ENCODE assay signal across 22 cellular contexts in the genomic region with DNA sequence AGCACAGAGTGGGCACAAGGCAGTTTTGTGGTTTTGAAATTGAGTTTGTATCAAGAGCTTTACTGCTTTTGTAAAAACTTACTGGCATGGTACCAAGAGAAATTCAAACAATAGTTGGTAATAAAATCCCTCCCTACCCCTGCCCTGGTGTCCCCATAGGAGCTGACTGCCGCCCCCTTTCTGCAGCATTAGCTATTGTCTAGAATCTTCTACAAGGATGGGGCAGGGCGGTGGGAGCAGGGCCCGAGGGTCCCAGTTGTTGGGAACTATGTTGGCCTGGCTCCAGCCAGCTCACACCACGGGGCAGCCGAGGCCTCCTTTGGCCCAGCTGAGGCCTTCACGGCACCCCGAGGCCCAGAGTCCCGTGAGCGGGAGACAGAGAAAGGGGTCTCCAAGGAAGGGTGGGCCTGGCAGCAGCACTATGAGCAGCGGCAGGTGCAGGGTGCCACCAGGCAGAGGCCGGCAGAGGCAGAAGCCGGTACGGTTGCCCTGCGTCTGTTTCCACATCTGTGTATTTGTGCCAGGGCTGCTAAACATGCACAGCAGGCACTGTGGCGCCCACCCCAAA. TPM values are rescaled to one million over a fixed set of nuclear protein-coding genes. Genes with fewer than 3 reads are reported as not detected.
DNase-seq lines count a peak whose midpoint lies in the region; TF ChIP-seq lines count a peak whose summit lies in the region.
"Had no signal": no experiment of that assay in that cellular context is flagged by ENCODE, and none has a peak within 500 bp of the region (broad histone marks: within the 10 kb centered on the region; RNA-seq: fewer than 3 reads in every experiment).

No MANE protein-coding gene starts in this region.

- H3K9me3 ChIP-seq in neuronal stem cell (replicated peaks in 1 of 2; ENCODE audit: control insufficient read depth in 2 of 2, insufficient read depth in 1 of 2, low read depth in 1 of 2, low read length in 2 of 2), result no peaks in the 10 kb centered on the region
- H3K9me3 ChIP-seq: neutrophil, suprapubic skin had no signal

- H4K8ac ChIP-seq in neuronal stem cell (ENCODE audit: low read depth, low read length), result no peak overlapping the region

- no peak overlapping the region for H3K4me2 ChIP-seq in neuronal stem cell (ENCODE audit: insufficient read depth, low read length, poor library complexity, severe bottlenecking)

- H2BK15ac ChIP-seq in neuronal stem cell (ENCODE audit: low read length), result no peak overlapping the region

- H3K27me3 ChIP-seq in neuronal stem cell (ENCODE audit: control insufficient read depth in 3 of 3, insufficient read depth in 3 of 3, low read depth in 1 of 3, low read length in 3 of 3), result no peaks in the 10 kb centered on the region
- H3K27me3 ChIP-seq: neutrophil, suprapubic skin had no signal

- H3K27ac ChIP-seq in neuronal stem cell (replicated peaks; ENCODE audit: low read length), result no peak overlapping the region
- H3K27ac ChIP-seq: neutrophil, suprapubic skin had no signal

- in situ Hi-C loops in GM13977 (cut with MboI; ENCODE audit: low pct_unique_long_range_greater_than_20kb, low sequenced_read_pairs, unreplicated experiment), result no loop called here

- peaks cover 8% of the 10 kb centered on the region for H3K4me1 Mint-ChIP-seq in activated T-cell treated with anti-CD3 and anti-CD28 coated beads, Interleukin-2, amount 50 U/mL, for 24 hours (ENCODE audit: low read depth)

- H3K4me1 ChIP-seq in neuronal stem cell (ENCODE audit: control insufficient read depth in 2 of 2, insufficient read depth in 1 of 2, low read depth in 1 of 2, low read length in 2 of 2), result peaks cover 7 to 10% of the 10 kb centered on the region in 2 donors

- H3K4me3 ChIP-seq in AG10803 (ENCODE audit: low read length) (no peak overlapping the region), neuronal stem cell (ENCODE audit: low read length in 2 of 2) (no peak overlapping the region)
- H3K4me3 ChIP-seq: K562, suprapubic skin had no signal

- no peak overlapping the region for H3K14ac ChIP-seq in neuronal stem cell (ENCODE audit: low read length)

- H2AFZ ChIP-seq in neuronal stem cell (ENCODE audit: low read length), result no peak overlapping the region

- peaks cover 27% of the 10 kb centered on the region for H3K79me1 ChIP-seq in neuronal stem cell (ENCODE audit: low read depth, low read length)

- peaks cover 0 to 5% of the 10 kb centered on the region in 2 donors for H3K36me3 ChIP-seq in neuronal stem cell (replicated peaks in 1 of 2; ENCODE audit: control insufficient read depth in 2 of 2, insufficient read depth in 2 of 2, low read length in 2 of 2)
- H3K36me3 ChIP-seq: suprapubic skin had no signal

- no peak overlapping the region for H3K23ac ChIP-seq in neuronal stem cell (ENCODE audit: low read depth, low read length, poor library complexity)

- H3K9me3 Mint-ChIP-seq in activated T-cell treated with anti-CD3 and anti-CD28 coated beads, Interleukin-2, amount 50 U/mL, for 24 hours, result no peaks in the 10 kb centered on the region
- H3K9me3 Mint-ChIP-seq: CD14-positive monocyte had no signal

- H2BK12ac ChIP-seq in neuronal stem cell (ENCODE audit: low read length), result peak overlapping the region; percentile 14

- H3K4me3 Mint-ChIP-seq in activated T-cell treated with anti-CD3 and anti-CD28 coated beads, Interleukin-2, amount 50 U/mL, for 24 hours, result no peak overlapping the region
- H3K4me3 Mint-ChIP-seq: CD14-positive monocyte had no signal

- no peak overlapping the region for H2AK5ac ChIP-seq in neuronal stem cell (ENCODE audit: low read depth, low read length)

- H2BK120ac ChIP-seq in neuronal stem cell (ENCODE audit: low read depth, low read length), result no peak overlapping the region

- no peak overlapping the region for H4K91ac ChIP-seq in neuronal stem cell (ENCODE audit: low read depth, low read length, poor library complexity)

- no peak overlapping the region for H3K4ac ChIP-seq in neuronal stem cell (ENCODE audit: low read length)

- no peak overlapping the region for H3K18ac ChIP-seq in neuronal stem cell (ENCODE audit: low read length)

- H3K9ac ChIP-seq in neuronal stem cell (ENCODE audit: low read depth, low read length, poor library complexity), result no peak overlapping the region

- no peak overlapping the region for H2BK5ac ChIP-seq in neuronal stem cell (ENCODE audit: low read length)

- H3K27me3 Mint-ChIP-seq in activated T-cell treated with anti-CD3 and anti-CD28 coated beads, Interleukin-2, amount 50 U/mL, for 24 hours, result no peaks in the 10 kb centered on the region

- H3K36me3 Mint-ChIP-seq in activated T-cell treated with anti-CD3 and anti-CD28 coated beads, Interleukin-2, amount 50 U/mL, for 24 hours (ENCODE audit: low read depth), result no peaks in the 10 kb centered on the region

- no peak overlapping the region for H3K27ac Mint-ChIP-seq in activated T-cell treated with anti-CD3 and anti-CD28 coated beads, Interleukin-2, amount 50 U/mL, for 24 hours

- no CpG with 5 or more reads among the region's 15 CpGs for WGBS in neuronal stem cell (ENCODE audit: extremely low coverage in 2 of 2, insufficient read length in 2 of 2, insufficient replicate concordance in 1 of 2), 2 donors

- DNase-seq in AG10803 (ENCODE audit: low read depth) (no peak), dermis blood vessel endothelial cell (peak; percentile 47), neuronal stem cell (ENCODE audit: low spot score) (no peak), C1 segment of cervical spinal cord (lab: John Stamatoyannopoulos, UW) (no peak), GM13977 (ENCODE audit: low spot score) (no peak), HuH-7 (ENCODE audit: low spot score) (no peak)
- DNase-seq in activated T-cell treated with anti-CD3 and anti-CD28 coated beads, Interleukin-2, amount 50 U/mL, for 24 hours, result no peak
- DNase-seq: activated CD4-positive, alpha-beta T cell treated with anti-CD3 and anti-CD28 coated beads for 48 hours; activated CD8-positive, alpha-beta memory T cell treated with anti-CD3 and anti-CD28 coated beads, Interleukin-2, amount 50 U/mL, for 4 hours; activated gamma-delta T cell treated with Interleukin-2 at 50 U/mL for 16 hours; kidney glomerular epithelial cell; NCI-H1417; NCI-H2227 treated with DMSO at 0.1 percent for 48 hours; SIG-M5; stimulated activated CD4-positive, alpha-beta T cell treated with anti-CD3 and anti-CD28 coated beads, Interleukin-4, amount 100 ng/mL, for 24 hours; stimulated activated CD8-positive, alpha-beta memory T cell treated with anti-CD3 and anti-CD28 coated beads, Interleukin-4, amount 100 ng/mL, for 48 hours; T1000 had no signal

- TF ChIP-seq CTCF in AG10803 (conservative IDR thresholded peaks at IDR 0.05; ENCODE audit: low read length) (peak; percentile 12; the same call in 1 of the 2 replicates), LNCAP (IDR thresholded peaks at IDR 0.05) (peak; percentile 37; the same call in 1 of the 2 replicates), GM13977 (IDR thresholded peaks at IDR 0.05; ENCODE audit: extremely low read depth, insufficient read depth, missing control alignments) (no peak)

RNA-seq across cellular contexts. Expression of a gene that starts 57.9 kb away (rescaled TPM):
- total RNA-seq in dermis blood vessel endothelial cell, result 13.4 and 20.2 TPM in 2 replicates
- 17.8 TPM for polyA plus RNA-seq in neuronal stem cell (2013, experiment 1 of 2)
- polyA plus RNA-seq in neuronal stem cell (2013, experiment 2 of 2), result 18.4 TPM
